Comparison of ENCODE assay signal across 2 cellular contexts in the genomic region with DNA sequence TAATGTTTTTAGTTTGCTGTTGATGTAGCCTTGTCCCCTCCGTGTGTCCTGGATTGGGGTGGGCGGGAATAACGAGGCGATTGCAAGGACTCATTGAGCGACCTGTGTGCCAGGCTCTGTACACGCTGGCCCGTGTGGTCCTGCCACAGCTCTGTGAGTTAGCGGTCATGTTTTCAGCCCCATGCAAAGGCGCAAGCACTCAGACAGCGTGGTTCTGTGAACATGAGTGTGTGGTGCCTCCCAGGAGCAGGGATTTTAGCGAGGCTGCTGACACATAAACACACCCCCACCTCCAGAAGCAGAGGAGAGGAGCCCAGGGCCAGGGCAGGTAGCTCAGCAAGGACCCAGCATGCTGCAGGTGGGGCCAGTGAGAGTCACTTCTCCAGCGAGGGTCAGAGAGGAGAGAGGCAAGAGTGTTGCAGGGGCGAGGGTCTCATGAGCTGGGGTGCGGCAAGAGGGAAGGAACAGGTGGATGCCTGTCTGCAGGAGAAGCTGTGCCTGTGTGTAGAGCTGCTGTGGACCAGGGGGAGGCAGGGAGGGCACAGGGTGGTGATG.
TF ChIP-seq lines count a peak whose summit lies in the region.

No MANE protein-coding gene starts in this region.

TF ChIP-seq in GM23338, 12 proteins besides CTCF, POLR2A, EP300 and RAD21 (continued from another document):
- TF ChIP-seq, protein P1, sequence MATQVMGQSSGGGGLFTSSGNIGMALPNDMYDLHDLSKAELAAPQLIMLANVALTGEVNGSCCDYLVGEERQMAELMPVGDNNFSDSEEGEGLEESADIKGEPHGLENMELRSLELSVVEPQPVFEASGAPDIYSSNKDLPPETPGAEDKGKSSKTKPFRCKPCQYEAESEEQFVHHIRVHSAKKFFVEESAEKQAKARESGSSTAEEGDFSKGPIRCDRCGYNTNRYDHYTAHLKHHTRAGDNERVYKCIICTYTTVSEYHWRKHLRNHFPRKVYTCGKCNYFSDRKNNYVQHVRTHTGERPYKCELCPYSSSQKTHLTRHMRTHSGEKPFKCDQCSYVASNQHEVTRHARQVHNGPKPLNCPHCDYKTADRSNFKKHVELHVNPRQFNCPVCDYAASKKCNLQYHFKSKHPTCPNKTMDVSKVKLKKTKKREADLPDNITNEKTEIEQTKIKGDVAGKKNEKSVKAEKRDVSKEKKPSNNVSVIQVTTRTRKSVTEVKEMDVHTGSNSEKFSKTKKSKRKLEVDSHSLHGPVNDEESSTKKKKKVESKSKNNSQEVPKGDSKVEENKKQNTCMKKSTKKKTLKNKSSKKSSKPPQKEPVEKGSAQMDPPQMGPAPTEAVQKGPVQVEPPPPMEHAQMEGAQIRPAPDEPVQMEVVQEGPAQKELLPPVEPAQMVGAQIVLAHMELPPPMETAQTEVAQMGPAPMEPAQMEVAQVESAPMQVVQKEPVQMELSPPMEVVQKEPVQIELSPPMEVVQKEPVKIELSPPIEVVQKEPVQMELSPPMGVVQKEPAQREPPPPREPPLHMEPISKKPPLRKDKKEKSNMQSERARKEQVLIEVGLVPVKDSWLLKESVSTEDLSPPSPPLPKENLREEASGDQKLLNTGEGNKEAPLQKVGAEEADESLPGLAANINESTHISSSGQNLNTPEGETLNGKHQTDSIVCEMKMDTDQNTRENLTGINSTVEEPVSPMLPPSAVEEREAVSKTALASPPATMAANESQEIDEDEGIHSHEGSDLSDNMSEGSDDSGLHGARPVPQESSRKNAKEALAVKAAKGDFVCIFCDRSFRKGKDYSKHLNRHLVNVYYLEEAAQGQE (IDR thresholded peaks at IDR 0.05; ENCODE audit: unreplicated experiment): no peak
- TF ChIP-seq NANOG (IDR thresholded peaks at IDR 0.05; ENCODE audit: borderline replicate concordance) (no peak), STAT1 (IDR thresholded peaks at IDR 0.05; ENCODE audit: unreplicated experiment) (no peak), EZH2 (IDR thresholded peaks at IDR 0.05; ENCODE audit: low read depth, unreplicated experiment) (no peak), CREB1 (CRISPR knock-in tag; IDR thresholded peaks at IDR 0.05; ENCODE audit: low read depth) (no peak), JUNB (IDR thresholded peaks at IDR 0.05; ENCODE audit: unreplicated experiment) (no peak)

TF ChIP-seq in WTC11, 78 proteins besides CTCF, POLR2A, EP300 and RAD21 (continued from another document):
- TF ChIP-seq, protein P2, sequence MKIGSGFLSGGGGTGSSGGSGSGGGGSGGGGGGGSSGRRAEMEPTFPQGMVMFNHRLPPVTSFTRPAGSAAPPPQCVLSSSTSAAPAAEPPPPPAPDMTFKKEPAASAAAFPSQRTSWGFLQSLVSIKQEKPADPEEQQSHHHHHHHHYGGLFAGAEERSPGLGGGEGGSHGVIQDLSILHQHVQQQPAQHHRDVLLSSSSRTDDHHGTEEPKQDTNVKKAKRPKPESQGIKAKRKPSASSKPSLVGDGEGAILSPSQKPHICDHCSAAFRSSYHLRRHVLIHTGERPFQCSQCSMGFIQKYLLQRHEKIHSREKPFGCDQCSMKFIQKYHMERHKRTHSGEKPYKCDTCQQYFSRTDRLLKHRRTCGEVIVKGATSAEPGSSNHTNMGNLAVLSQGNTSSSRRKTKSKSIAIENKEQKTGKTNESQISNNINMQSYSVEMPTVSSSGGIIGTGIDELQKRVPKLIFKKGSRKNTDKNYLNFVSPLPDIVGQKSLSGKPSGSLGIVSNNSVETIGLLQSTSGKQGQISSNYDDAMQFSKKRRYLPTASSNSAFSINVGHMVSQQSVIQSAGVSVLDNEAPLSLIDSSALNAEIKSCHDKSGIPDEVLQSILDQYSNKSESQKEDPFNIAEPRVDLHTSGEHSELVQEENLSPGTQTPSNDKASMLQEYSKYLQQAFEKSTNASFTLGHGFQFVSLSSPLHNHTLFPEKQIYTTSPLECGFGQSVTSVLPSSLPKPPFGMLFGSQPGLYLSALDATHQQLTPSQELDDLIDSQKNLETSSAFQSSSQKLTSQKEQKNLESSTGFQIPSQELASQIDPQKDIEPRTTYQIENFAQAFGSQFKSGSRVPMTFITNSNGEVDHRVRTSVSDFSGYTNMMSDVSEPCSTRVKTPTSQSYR (CRISPR knock-in tag; IDR thresholded peaks at IDR 0.05): no peak
- TF ChIP-seq, protein P3, sequence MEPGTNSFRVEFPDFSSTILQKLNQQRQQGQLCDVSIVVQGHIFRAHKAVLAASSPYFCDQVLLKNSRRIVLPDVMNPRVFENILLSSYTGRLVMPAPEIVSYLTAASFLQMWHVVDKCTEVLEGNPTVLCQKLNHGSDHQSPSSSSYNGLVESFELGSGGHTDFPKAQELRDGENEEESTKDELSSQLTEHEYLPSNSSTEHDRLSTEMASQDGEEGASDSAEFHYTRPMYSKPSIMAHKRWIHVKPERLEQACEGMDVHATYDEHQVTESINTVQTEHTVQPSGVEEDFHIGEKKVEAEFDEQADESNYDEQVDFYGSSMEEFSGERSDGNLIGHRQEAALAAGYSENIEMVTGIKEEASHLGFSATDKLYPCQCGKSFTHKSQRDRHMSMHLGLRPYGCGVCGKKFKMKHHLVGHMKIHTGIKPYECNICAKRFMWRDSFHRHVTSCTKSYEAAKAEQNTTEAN (CRISPR knock-in tag; IDR thresholded peaks at IDR 0.05): no peak
- TF ChIP-seq KAT7 (CRISPR knock-in tag; IDR thresholded peaks at IDR 0.05; ENCODE audit: borderline replicate concordance) (no peak), MXD4 (CRISPR knock-in tag; IDR thresholded peaks at IDR 0.05; ENCODE audit: borderline replicate concordance) (no peak)
